ENCODE assay signal across 1 cellular context in the genomic region with DNA sequence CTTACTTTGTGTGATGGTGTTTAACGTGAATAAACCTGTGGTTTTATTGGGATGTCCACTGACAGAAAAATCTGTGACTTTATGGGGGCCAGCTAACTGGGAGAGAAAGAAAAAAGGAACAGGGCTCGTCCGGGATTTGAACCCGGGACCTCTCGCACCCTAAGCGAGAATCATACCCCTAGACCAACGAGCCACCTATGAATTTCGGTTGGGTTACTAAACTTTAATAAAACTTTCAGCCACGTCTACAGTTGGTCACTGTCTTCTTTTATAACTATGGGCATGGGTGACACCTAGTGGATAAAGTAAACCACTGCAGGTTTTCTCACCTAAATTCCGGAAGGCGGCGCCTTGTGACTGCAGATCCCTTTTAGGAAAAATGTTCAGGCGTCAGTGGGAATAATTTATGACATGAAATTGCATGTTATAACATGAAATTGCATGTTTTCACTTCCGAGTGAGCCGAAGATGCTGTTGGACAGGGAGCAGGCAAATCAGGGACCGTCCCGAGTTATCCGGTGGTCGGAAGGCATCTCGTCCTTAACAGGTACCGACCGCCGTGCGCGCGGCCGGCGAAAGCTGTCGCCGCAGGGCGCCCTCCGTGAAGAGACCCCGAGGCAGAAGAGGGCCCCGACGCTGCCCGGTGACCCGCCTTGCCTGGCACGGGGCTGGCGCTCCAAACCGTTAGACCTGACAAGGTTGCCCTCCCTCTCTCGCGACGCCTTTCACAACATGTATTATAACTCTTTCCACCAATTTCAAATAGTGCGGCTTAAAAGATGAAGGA.
TF ChIP-seq lines count a peak whose summit lies in the region.

No MANE protein-coding gene starts in this region.

TF ChIP-seq in GM12878, 131 proteins besides CTCF, POLR2A, EP300 and RAD21 (continues in another document):
- TF ChIP-seq ZSCAN29 (IDR thresholded peaks at IDR 0.05) (peak; percentile 87), ZNF217 (IDR thresholded peaks at IDR 0.05) (no peak), TCF3 (IDR thresholded peaks at IDR 0.05; ENCODE audit: borderline replicate concordance, insufficient read depth, low read depth, low read length) (no peak), KLF5 (IDR thresholded peaks at IDR 0.05; ENCODE audit: partially characterized antibody) (no peak), HDAC2 (IDR thresholded peaks at IDR 0.05) (no peak), TCF7 (IDR thresholded peaks at IDR 0.05; ENCODE audit: borderline replicate concordance) (no peak), TBL1XR1 (IDR thresholded peaks at IDR 0.05; ENCODE audit: low read depth, low read length) (no peak), NR2C2 (IDR thresholded peaks at IDR 0.05; ENCODE audit: borderline replicate concordance, control insufficient read depth, insufficient read length, low read depth) (no peak), EGR1 (IDR thresholded peaks at IDR 0.05; ENCODE audit: borderline replicate concordance in 1 of 2, low read depth in 2 of 2, low read length in 2 of 2) (no peak), GATAD2B (conservative IDR thresholded peaks at IDR 0.05; ENCODE audit: low read depth) (peak; percentile 43; the same call in 1 of the 2 replicates), IKZF1 (conservative IDR thresholded peaks at IDR 0.05) (peak; percentile 70; the same call in 1 of the 2 replicates), CBX5 (IDR thresholded peaks at IDR 0.05; ENCODE audit: low read depth) (0 out of 2 replicates have a peak, but pooled peaks have one; percentile 49), SUZ12 (IDR thresholded peaks at IDR 0.05; ENCODE audit: unreplicated experiment) (no peak), SIN3A (IDR thresholded peaks at IDR 0.05; ENCODE audit: low read depth, low read length) (no peak), BHLHE40 (IDR thresholded peaks at IDR 0.05; ENCODE audit: borderline replicate concordance in 1 of 2, low read depth in 2 of 2, low read length in 1 of 2) (0 out of 4 replicates have a peak, but pooled peaks of 1 of the 2 experiments have one; percentile 2), DPF2 (IDR thresholded peaks at IDR 0.05) (no peak), JUNB (IDR thresholded peaks at IDR 0.05) (no peak), NR2C1 (IDR thresholded peaks at IDR 0.05) (0 out of 2 replicates have a peak, but pooled peaks have one; percentile 4), IKZF2 (IDR thresholded peaks at IDR 0.05) (peak in 1 of 2 experiments; percentile 55; a peak in 3 of 4 replicates), RCOR1 (conservative IDR thresholded peaks at IDR 0.05; ENCODE audit: low read depth, low read length) (0 out of 2 replicates have a peak, but pooled peaks have one; percentile 68), TARDBP (IDR thresholded peaks at IDR 0.05; ENCODE audit: borderline replicate concordance) (peak; percentile 87; the same call in 1 of the 2 replicates), BRCA1 (IDR thresholded peaks at IDR 0.05; ENCODE audit: low read depth, low read length) (no peak), ZZZ3 (IDR thresholded peaks at IDR 0.05; ENCODE audit: control insufficient read depth, insufficient read length, low read depth) (no peak), CBFB (IDR thresholded peaks at IDR 0.05; ENCODE audit: low read depth) (peak; percentile 59), ZNF207 (IDR thresholded peaks at IDR 0.05; ENCODE audit: borderline replicate concordance) (peak; percentile 84; the same call in 1 of the 2 replicates), POLR2AphosphoS2 (IDR thresholded peaks at IDR 0.05; ENCODE audit: low read depth, low read length) (no peak), NR2F1 (conservative IDR thresholded peaks at IDR 0.05) (0 out of 2 replicates have a peak, but pooled peaks have one; percentile 29), STAT1 (conservative IDR thresholded peaks at IDR 0.05) (no peak), ZNF384 (IDR thresholded peaks at IDR 0.05; ENCODE audit: borderline replicate concordance, low read depth, low read length) (no peak), CHD2 (IDR thresholded peaks at IDR 0.05; ENCODE audit: borderline replicate concordance, low read depth, low read length) (no peak), MYB (IDR thresholded peaks at IDR 0.05; ENCODE audit: borderline replicate concordance, low read depth, low read length) (no peak), RUNX3 (IDR thresholded peaks at IDR 0.05; ENCODE audit: low read length) (peak; percentile 56), POLR2AphosphoS5 (IDR thresholded peaks at IDR 0.05; ENCODE audit: low read length) (no peak), ZBED1 (IDR thresholded peaks at IDR 0.05; ENCODE audit: borderline replicate concordance) (no peak)
- TF ChIP-seq, protein P1, sequence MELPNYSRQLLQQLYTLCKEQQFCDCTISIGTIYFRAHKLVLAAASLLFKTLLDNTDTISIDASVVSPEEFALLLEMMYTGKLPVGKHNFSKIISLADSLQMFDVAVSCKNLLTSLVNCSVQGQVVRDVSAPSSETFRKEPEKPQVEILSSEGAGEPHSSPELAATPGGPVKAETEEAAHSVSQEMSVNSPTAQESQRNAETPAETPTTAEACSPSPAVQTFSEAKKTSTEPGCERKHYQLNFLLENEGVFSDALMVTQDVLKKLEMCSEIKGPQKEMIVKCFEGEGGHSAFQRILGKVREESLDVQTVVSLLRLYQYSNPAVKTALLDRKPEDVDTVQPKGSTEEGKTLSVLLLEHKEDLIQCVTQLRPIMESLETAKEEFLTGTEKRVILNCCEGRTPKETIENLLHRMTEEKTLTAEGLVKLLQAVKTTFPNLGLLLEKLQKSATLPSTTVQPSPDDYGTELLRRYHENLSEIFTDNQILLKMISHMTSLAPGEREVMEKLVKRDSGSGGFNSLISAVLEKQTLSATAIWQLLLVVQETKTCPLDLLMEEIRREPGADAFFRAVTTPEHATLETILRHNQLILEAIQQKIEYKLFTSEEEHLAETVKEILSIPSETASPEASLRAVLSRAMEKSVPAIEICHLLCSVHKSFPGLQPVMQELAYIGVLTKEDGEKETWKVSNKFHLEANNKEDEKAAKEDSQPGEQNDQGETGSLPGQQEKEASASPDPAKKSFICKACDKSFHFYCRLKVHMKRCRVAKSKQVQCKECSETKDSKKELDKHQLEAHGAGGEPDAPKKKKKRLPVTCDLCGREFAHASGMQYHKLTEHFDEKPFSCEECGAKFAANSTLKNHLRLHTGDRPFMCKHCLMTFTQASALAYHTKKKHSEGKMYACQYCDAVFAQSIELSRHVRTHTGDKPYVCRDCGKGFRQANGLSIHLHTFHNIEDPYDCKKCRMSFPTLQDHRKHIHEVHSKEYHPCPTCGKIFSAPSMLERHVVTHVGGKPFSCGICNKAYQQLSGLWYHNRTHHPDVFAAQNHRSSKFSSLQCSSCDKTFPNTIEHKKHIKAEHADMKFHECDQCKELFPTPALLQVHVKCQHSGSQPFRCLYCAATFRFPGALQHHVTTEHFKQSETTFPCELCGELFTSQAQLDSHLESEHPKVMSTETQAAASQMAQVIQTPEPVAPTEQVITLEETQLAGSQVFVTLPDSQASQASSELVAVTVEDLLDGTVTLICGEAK (IDR thresholded peaks at IDR 0.05; ENCODE audit: borderline replicate concordance): peak; percentile 50
- TF ChIP-seq, protein P2, sequence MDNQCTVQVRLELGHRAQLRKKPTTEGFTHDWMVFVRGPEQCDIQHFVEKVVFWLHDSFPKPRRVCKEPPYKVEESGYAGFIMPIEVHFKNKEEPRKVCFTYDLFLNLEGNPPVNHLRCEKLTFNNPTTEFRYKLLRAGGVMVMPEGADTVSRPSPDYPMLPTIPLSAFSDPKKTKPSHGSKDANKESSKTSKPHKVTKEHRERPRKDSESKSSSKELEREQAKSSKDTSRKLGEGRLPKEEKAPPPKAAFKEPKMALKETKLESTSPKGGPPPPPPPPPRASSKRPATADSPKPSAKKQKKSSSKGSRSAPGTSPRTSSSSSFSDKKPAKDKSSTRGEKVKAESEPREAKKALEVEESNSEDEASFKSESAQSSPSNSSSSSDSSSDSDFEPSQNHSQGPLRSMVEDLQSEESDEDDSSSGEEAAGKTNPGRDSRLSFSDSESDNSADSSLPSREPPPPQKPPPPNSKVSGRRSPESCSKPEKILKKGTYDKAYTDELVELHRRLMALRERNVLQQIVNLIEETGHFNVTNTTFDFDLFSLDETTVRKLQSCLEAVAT (IDR thresholded peaks at IDR 0.05): no peak
- TF ChIP-seq, protein P3, sequence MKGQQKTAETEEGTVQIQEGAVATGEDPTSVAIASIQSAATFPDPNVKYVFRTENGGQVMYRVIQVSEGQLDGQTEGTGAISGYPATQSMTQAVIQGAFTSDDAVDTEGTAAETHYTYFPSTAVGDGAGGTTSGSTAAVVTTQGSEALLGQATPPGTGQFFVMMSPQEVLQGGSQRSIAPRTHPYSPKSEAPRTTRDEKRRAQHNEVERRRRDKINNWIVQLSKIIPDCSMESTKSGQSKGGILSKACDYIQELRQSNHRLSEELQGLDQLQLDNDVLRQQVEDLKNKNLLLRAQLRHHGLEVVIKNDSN (IDR thresholded peaks at IDR 0.05; ENCODE audit: borderline replicate concordance, extremely low read length, insufficient read depth, low read depth, low read length): no peak
- TF ChIP-seq, protein P4, sequence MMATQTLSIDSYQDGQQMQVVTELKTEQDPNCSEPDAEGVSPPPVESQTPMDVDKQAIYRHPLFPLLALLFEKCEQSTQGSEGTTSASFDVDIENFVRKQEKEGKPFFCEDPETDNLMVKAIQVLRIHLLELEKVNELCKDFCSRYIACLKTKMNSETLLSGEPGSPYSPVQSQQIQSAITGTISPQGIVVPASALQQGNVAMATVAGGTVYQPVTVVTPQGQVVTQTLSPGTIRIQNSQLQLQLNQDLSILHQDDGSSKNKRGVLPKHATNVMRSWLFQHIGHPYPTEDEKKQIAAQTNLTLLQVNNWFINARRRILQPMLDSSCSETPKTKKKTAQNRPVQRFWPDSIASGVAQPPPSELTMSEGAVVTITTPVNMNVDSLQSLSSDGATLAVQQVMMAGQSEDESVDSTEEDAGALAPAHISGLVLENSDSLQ (IDR thresholded peaks at IDR 0.05): 0 out of 2 replicates have a peak, but pooled peaks have one; percentile 17
- TF ChIP-seq, protein P5, sequence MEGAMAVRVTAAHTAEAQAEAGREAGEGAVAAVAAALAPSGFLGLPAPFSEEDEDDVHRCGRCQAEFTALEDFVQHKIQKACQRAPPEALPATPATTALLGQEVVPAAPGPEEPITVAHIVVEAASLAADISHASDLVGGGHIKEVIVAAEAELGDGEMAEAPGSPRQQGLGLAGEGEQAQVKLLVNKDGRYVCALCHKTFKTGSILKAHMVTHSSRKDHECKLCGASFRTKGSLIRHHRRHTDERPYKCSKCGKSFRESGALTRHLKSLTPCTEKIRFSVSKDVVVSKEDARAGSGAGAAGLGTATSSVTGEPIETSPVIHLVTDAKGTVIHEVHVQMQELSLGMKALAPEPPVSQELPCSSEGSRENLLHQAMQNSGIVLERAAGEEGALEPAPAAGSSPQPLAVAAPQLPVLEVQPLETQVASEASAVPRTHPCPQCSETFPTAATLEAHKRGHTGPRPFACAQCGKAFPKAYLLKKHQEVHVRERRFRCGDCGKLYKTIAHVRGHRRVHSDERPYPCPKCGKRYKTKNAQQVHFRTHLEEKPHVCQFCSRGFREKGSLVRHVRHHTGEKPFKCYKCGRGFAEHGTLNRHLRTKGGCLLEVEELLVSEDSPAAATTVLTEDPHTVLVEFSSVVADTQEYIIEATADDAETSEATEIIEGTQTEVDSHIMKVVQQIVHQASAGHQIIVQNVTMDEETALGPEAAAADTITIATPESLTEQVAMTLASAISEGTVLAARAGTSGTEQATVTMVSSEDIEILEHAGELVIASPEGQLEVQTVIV (IDR thresholded peaks at IDR 0.05; ENCODE audit: borderline replicate concordance, partially characterized antibody): no peak
- TF ChIP-seq, protein P6, sequence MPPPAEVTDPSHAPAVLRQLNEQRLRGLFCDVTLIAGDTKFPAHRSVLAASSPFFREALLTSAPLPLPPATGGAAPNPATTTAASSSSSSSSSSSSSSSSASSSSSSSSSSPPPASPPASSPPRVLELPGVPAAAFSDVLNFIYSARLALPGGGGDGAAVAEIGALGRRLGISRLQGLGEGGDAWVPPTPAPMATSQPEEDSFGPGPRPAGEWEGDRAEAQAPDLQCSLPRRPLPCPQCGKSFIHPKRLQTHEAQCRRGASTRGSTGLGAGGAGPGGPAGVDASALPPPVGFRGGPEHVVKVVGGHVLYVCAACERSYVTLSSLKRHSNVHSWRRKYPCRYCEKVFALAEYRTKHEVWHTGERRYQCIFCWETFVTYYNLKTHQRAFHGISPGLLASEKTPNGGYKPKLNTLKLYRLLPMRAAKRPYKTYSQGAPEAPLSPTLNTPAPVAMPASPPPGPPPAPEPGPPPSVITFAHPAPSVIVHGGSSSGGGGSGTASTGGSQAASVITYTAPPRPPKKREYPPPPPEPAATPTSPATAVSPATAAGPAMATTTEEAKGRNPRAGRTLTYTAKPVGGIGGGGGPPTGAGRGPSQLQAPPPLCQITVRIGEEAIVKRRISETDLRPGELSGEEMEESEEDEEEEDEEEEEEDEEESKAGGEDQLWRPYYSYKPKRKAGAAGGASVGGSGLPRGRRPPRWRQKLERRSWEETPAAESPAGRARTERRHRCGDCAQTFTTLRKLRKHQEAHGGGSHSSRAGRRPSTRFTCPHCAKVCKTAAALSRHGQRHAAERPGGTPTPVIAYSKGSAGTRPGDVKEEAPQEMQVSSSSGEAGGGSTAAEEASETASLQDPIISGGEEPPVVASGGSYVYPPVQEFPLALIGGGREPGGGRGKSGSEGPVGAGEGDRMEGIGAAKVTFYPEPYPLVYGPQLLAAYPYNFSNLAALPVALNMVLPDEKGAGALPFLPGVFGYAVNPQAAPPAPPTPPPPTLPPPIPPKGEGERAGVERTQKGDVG (CRISPR knock-in tag; IDR thresholded peaks at IDR 0.05): no peak
- TF ChIP-seq, protein P7, sequence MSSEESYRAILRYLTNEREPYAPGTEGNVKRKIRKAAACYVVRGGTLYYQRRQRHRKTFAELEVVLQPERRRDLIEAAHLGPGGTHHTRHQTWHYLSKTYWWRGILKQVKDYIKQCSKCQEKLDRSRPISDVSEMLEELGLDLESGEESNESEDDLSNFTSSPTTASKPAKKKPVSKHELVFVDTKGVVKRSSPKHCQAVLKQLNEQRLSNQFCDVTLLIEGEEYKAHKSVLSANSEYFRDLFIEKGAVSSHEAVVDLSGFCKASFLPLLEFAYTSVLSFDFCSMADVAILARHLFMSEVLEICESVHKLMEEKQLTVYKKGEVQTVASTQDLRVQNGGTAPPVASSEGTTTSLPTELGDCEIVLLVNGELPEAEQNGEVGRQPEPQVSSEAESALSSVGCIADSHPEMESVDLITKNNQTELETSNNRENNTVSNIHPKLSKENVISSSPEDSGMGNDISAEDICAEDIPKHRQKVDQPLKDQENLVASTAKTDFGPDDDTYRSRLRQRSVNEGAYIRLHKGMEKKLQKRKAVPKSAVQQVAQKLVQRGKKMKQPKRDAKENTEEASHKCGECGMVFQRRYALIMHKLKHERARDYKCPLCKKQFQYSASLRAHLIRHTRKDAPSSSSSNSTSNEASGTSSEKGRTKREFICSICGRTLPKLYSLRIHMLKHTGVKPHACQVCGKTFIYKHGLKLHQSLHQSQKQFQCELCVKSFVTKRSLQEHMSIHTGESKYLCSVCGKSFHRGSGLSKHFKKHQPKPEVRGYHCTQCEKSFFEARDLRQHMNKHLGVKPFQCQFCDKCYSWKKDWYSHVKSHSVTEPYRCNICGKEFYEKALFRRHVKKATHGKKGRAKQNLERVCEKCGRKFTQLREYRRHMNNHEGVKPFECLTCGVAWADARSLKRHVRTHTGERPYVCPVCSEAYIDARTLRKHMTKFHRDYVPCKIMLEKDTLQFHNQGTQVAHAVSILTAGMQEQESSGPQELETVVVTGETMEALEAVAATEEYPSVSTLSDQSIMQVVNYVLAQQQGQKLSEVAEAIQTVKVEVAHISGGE (CRISPR knock-in tag; IDR thresholded peaks at IDR 0.05): no peak
